In the genomic region with DNA sequence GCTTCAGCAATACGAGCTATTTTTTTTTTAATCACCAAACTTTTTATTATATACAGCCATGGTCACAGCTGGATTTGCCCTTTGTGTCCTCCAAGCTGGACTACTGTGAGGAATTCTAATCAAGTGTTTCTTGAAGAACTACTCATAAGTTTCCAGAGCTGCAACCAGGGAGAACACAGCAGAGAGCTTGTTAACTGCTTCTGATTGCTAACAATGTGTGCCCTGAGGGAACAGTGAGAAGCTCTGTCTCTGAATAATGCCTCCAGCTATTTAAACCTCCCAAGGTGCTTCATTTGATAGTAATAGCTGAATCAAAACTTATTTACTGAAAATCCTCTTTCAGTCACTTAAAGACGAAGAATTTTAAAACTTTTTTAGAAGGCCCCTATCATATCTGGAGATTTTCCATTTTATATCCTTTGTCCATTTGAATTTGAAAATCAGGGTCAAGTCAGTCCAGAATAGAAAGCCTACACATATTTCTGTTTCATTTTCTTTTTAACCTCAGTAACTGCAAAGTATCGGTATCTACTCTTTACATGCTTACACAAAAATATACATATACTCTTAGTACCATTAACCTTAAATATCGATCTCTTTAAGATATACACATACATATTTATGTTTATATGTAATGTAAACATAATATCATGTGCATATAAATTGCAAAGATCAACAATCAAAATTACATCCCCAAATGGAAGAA, we compare ENCODE assay signal across 1 cellular context.
TF ChIP-seq lines count a peak whose summit lies in the region.

No MANE protein-coding gene starts in this region.

TF ChIP-seq in WTC11, 78 proteins besides CTCF, POLR2A, EP300 and RAD21 (continued from another document):
- no peak for TF ChIP-seq AFF4 (CRISPR knock-in tag; IDR thresholded peaks at IDR 0.05; ENCODE audit: borderline replicate concordance)
- TF ChIP-seq ZNF232 (CRISPR knock-in tag; IDR thresholded peaks at IDR 0.05), result no peak
- TF ChIP-seq ZNF671 (CRISPR knock-in tag; IDR thresholded peaks at IDR 0.05), result no peak
- TF ChIP-seq, protein P1, sequence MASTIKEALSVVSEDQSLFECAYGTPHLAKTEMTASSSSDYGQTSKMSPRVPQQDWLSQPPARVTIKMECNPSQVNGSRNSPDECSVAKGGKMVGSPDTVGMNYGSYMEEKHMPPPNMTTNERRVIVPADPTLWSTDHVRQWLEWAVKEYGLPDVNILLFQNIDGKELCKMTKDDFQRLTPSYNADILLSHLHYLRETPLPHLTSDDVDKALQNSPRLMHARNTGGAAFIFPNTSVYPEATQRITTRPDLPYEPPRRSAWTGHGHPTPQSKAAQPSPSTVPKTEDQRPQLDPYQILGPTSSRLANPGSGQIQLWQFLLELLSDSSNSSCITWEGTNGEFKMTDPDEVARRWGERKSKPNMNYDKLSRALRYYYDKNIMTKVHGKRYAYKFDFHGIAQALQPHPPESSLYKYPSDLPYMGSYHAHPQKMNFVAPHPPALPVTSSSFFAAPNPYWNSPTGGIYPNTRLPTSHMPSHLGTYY (CRISPR knock-in tag; IDR thresholded peaks at IDR 0.05), result no peak
- no peak for TF ChIP-seq NR1H2 (CRISPR knock-in tag; IDR thresholded peaks at IDR 0.05)
- no peak for TF ChIP-seq FOXK1 (CRISPR knock-in tag; IDR thresholded peaks at IDR 0.05)
- TF ChIP-seq, protein P2, sequence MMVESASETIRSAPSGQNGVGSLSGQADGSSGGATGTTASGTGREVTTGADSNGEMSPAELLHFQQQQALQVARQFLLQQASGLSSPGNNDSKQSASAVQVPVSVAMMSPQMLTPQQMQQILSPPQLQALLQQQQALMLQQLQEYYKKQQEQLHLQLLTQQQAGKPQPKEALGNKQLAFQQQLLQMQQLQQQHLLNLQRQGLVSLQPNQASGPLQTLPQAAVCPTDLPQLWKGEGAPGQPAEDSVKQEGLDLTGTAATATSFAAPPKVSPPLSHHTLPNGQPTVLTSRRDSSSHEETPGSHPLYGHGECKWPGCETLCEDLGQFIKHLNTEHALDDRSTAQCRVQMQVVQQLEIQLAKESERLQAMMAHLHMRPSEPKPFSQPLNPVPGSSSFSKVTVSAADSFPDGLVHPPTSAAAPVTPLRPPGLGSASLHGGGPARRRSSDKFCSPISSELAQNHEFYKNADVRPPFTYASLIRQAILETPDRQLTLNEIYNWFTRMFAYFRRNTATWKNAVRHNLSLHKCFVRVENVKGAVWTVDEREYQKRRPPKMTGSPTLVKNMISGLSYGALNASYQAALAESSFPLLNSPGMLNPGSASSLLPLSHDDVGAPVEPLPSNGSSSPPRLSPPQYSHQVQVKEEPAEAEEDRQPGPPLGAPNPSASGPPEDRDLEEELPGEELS (CRISPR knock-in tag; IDR thresholded peaks at IDR 0.05), result no peak
- TF ChIP-seq ZNF121 (CRISPR knock-in tag; IDR thresholded peaks at IDR 0.05), result no peak
- no peak for TF ChIP-seq ATF1 (CRISPR knock-in tag; IDR thresholded peaks at IDR 0.05)
